Comparison of ENCODE assay signal across 20 cellular contexts in genomic region chr3:176275538-176275937, GRCh38.
DNase-seq lines count a peak whose midpoint lies in the region; ATAC-seq, FAIRE-seq and TF ChIP-seq lines count a peak whose summit lies in the region.
"Had no signal": no experiment of that assay in that cellular context is flagged by ENCODE, and none has a peak within 500 bp of the region (broad histone marks: within the 10 kb centered on the region; RNA-seq: fewer than 3 reads in every experiment).

No MANE protein-coding gene starts in this region.

- in situ Hi-C loops in HepG2 (cut with HindIII; ENCODE audit: extremely low pct_ligation_motif_present, low pct_unique_long_range_greater_than_20kb) = no loop called here

- H3K36me3 Mint-ChIP-seq in nephron progenitor cell (ENCODE audit: low read depth) (no peaks in the 10 kb centered on the region), mesothelial cell of epicardium (no peaks in the 10 kb centered on the region)
- H3K36me3 Mint-ChIP-seq: CD4-positive, alpha-beta memory T cell had no signal

- CTCF ChIA-PET in HepG2 (lab: Yijun Ruan, JAX; ENCODE audit: low intra/inter-chr PET ratio, low total read pairs) (no interaction called here), PC-9 (lab: Charles Lee) (no interaction called here)

- H2AFZ ChIP-seq in HepG2 (ENCODE audit: low read length) (no peak overlapping the region), PC-9 (0 out of 2 replicates have a peak overlapping the region, but pooled peaks have one; percentile 30)

- DNase-seq in HepG2 (ENCODE audit: low spot score) (no peak), right lobe of liver (no peak), PC-9 (no peak), nephron progenitor cell (no peak), vagina (ENCODE audit: extremely low spot score in 2 of 2) (no peak), mesothelial cell of epicardium (ENCODE audit: low spot score in 2 of 2, unreplicated experiment in 2 of 2) (no peak), NCI-H345 treated with DMSO at 0.1 percent for 48 hours (lab: John Stamatoyannopoulos, UW; ENCODE audit: unreplicated experiment) (no peak), NAMALWA (ENCODE audit: low spot score) (no peak)
- DNase-seq: C1 segment of cervical spinal cord; Calu3; CD4-positive, alpha-beta memory T cell; DMS79; EL; GDM1; GM23248; H7; HCEC 1CT had no signal

- no peaks in the 10 kb centered on the region for H3K27me3 ChIP-seq in HepG2 (ENCODE audit: control insufficient read depth in 1 of 2, insufficient read depth in 2 of 2, low read length in 2 of 2)
- no peaks in the 10 kb centered on the region for H3K27me3 ChIP-seq in right lobe of liver
- no peaks in the 10 kb centered on the region for H3K27me3 ChIP-seq in PC-9 (ENCODE audit: insufficient read depth, low read depth)
- no peaks in the 10 kb centered on the region for H3K27me3 ChIP-seq in vagina

- intact Hi-C loops in HepG2 (cut with micrococcal nuclease; ENCODE audit: unreplicated experiment) = no loop called here
- intact Hi-C loops in right lobe of liver (cut with DNase I) = no loop called here
- intact Hi-C loops in PC-9 (cut with micrococcal nuclease; ENCODE audit: unreplicated experiment) = no loop called here
- intact Hi-C loops in vagina (cut with DNase I) = no loop called here

- H3K27ac ChIP-seq in HepG2 (ENCODE audit: extremely low read length, insufficient read depth, low read length) (no peak overlapping the region), right lobe of liver (no peak overlapping the region), PC-9 (no peak overlapping the region), vagina (peak overlapping the region; percentile 36)
- H3K27ac ChIP-seq: GM23248 had no signal

- POLR2A ChIA-PET in HepG2 (lab: Yijun Ruan, JAX) (no interaction called here), PC-9 (lab: Charles Lee; ENCODE audit: unreplicated experiment) (no interaction called here)

- H3K4me1 ChIP-seq in HepG2 (ENCODE audit: insufficient read depth, low read length) (no peaks in the 10 kb centered on the region), right lobe of liver (no peaks in the 10 kb centered on the region), PC-9 (replicated peaks; ENCODE audit: insufficient read depth) (no peaks in the 10 kb centered on the region), vagina (peaks cover 10% of the 10 kb centered on the region)

- H3K9me3 ChIP-seq in HepG2 (ENCODE audit: low read length) (peaks cover 63% of the 10 kb centered on the region), right lobe of liver (no peaks in the 10 kb centered on the region), PC-9 (ENCODE audit: insufficient read depth, low read depth) (no peaks in the 10 kb centered on the region), vagina (no peaks in the 10 kb centered on the region)

- H3K4me3 ChIP-seq in HepG2 (replicated peaks in 1 of 3; ENCODE audit: insufficient read depth in 1 of 3, low read depth in 2 of 3, low read length in 3 of 3) (no peak overlapping the region), right lobe of liver (no peak overlapping the region), PC-9 (no peak overlapping the region), vagina (no peak overlapping the region)
- H3K4me3 ChIP-seq: GM12878, GM23248 had no signal

- peak overlapping the region; percentile 50 for H3K27ac Mint-ChIP-seq in nephron progenitor cell
- H3K27ac Mint-ChIP-seq in mesothelial cell of epicardium = no peak overlapping the region

- ATAC-seq in HepG2 = no peak
- ATAC-seq in right lobe of liver = no peak
- ATAC-seq: GM12878 had no signal

- TF ChIP-seq POLR2A in HepG2 (IDR thresholded peaks at IDR 0.05; ENCODE audit: insufficient read depth in 1 of 2, low read depth in 2 of 2, low read length in 2 of 2) = no peak
- no peak for TF ChIP-seq POLR2A in right lobe of liver (IDR thresholded peaks at IDR 0.05)
- TF ChIP-seq POLR2A in vagina (IDR thresholded peaks at IDR 0.05) = no peak

- H3K79me2 ChIP-seq in HepG2 (ENCODE audit: insufficient read depth, low read length) (no peaks in the 10 kb centered on the region), PC-9 (ENCODE audit: low read depth) (no peaks in the 10 kb centered on the region)

- H3K9me3 Mint-ChIP-seq in nephron progenitor cell (peaks cover 4% of the 10 kb centered on the region), mesothelial cell of epicardium (no peaks in the 10 kb centered on the region)

- H4K20me1 ChIP-seq in HepG2 (ENCODE audit: insufficient read depth, low read length) (no peaks in the 10 kb centered on the region), PC-9 (ENCODE audit: insufficient read depth) (no peaks in the 10 kb centered on the region)

- H3F3A ChIP-seq in PC-9 (ENCODE audit: insufficient read depth, low read depth) = no peaks in the 10 kb centered on the region

- WGBS in HepG2 (ENCODE audit: low lambda C conversion rate) = 36% methylated on average over 3 of the region's 3 CpGs
- 55% methylated on average over 3 of the region's 3 CpGs for WGBS in right lobe of liver (ENCODE audit: insufficient coverage, low coverage, low lambda C conversion rate, missing lambda C conversion rate)

- no peak overlapping the region for H3K9ac ChIP-seq in HepG2 (ENCODE audit: insufficient read depth, low read depth, low read length)
- H3K9ac ChIP-seq: GM23248 had no signal

- BruUV-seq in HepG2 (replicated peaks; lab: Mats Ljungman, UMichigan) = no TSS peak
- BruUV-seq in PC-9 (replicated peaks; lab: Mats Ljungman, UMichigan) = no TSS peak

- H3K27me3 Mint-ChIP-seq in nephron progenitor cell (ENCODE audit: low read depth, poor library complexity) (no peaks in the 10 kb centered on the region), mesothelial cell of epicardium (ENCODE audit: low read depth) (no peaks in the 10 kb centered on the region)
- H3K27me3 Mint-ChIP-seq: CD4-positive, alpha-beta memory T cell had no signal

- no peaks in the 10 kb centered on the region; the same call in 1 of the 2 replicates for H3K9me2 ChIP-seq in PC-9 (ENCODE audit: insufficient read depth)

- no peak for TF ChIP-seq RAD21 in HepG2 (CRISPR knock-in tag; IDR thresholded peaks at IDR 0.05)

- TF ChIP-seq CTCF in HepG2 (CRISPR knock-in tag; IDR thresholded peaks at IDR 0.05) (no peak), right lobe of liver (IDR thresholded peaks at IDR 0.05) (no peak), PC-9 (conservative IDR thresholded peaks at IDR 0.05) (no peak), nephron progenitor cell (IDR thresholded peaks at IDR 0.05) (no peak), vagina (IDR thresholded peaks at IDR 0.05) (no peak), mesothelial cell of epicardium (IDR thresholded peaks at IDR 0.05; ENCODE audit: unreplicated experiment) (no peak)

- H3K4me1 Mint-ChIP-seq in nephron progenitor cell = no peaks in the 10 kb centered on the region
- H3K4me1 Mint-ChIP-seq in mesothelial cell of epicardium = peaks cover 4% of the 10 kb centered on the region
- H3K4me1 Mint-ChIP-seq: CD4-positive, alpha-beta memory T cell had no signal

- H3K4me2 ChIP-seq in HepG2 (ENCODE audit: low read depth, low read length) = no peak overlapping the region
- H3K4me2 ChIP-seq in PC-9 = no peak overlapping the region

- FAIRE-seq in HepG2 (lab: Jason Lieb, UNC) = no peak
- FAIRE-seq: GM12878, GM19239, H1 had no signal

- H3K4me3 Mint-ChIP-seq in nephron progenitor cell (no peak overlapping the region), mesothelial cell of epicardium (no peak overlapping the region)
- H3K4me3 Mint-ChIP-seq: CD4-positive, alpha-beta memory T cell had no signal

- no peaks in the 10 kb centered on the region for H3K36me3 ChIP-seq in HepG2 (replicated peaks in 1 of 2; ENCODE audit: control insufficient read depth in 1 of 2, insufficient read depth in 2 of 2, low read length in 2 of 2)
- H3K36me3 ChIP-seq in right lobe of liver = no peaks in the 10 kb centered on the region
- no peaks in the 10 kb centered on the region for H3K36me3 ChIP-seq in PC-9 (ENCODE audit: low read depth)
- no peaks in the 10 kb centered on the region for H3K36me3 ChIP-seq in vagina

- TF ChIP-seq EP300 in HepG2 (IDR thresholded peaks at IDR 0.05; ENCODE audit: low read depth in 2 of 2, low read length in 2 of 2) = no peak
- TF ChIP-seq EP300 in HepG2 (CRISPR knock-in tag; IDR thresholded peaks at IDR 0.05; ENCODE audit: borderline replicate concordance) = no peak

TF ChIP-seq in HepG2, 621 proteins besides CTCF, POLR2A, EP300 and RAD21:
- TF ChIP-seq ZNF343 (CRISPR knock-in tag; IDR thresholded peaks at IDR 0.05) = no peak
- TF ChIP-seq HNRNPK (IDR thresholded peaks at IDR 0.05; ENCODE audit: low read depth, low read length, poor library complexity, severe bottlenecking) = peak; percentile 88
- no peak for TF ChIP-seq ZNF749 (CRISPR knock-in tag; IDR thresholded peaks at IDR 0.05; ENCODE audit: borderline replicate concordance)
- no peak for TF ChIP-seq FOXA1 (IDR thresholded peaks at IDR 0.05)
- no peak for TF ChIP-seq FOXA1 (CRISPR knock-in tag; IDR thresholded peaks at IDR 0.05)
- TF ChIP-seq JDP2 (CRISPR knock-in tag; IDR thresholded peaks at IDR 0.05; ENCODE audit: borderline replicate concordance) = no peak
- TF ChIP-seq SNRNP70 (IDR thresholded peaks at IDR 0.05; ENCODE audit: low read depth, low read length) = no peak
